Comparison of ENCODE assay signal across 1 cellular context in genomic region chr1:153624965-153625611, GRCh38.
TF ChIP-seq lines count a peak whose summit lies in the region.

No MANE protein-coding gene starts in this region.

TF ChIP-seq in HepG2, 621 proteins besides CTCF, POLR2A, EP300 and RAD21:
- no peak for TF ChIP-seq SP5 (CRISPR knock-in tag; IDR thresholded peaks at IDR 0.05; ENCODE audit: borderline replicate concordance, low read depth)
- no peak for TF ChIP-seq PTBP1 (IDR thresholded peaks at IDR 0.05; ENCODE audit: low read depth, low read length, poor library complexity, severe bottlenecking)
- TF ChIP-seq ZNF7 (CRISPR knock-in tag; IDR thresholded peaks at IDR 0.05): no peak
